ENCODE assay signal across 1 cellular context in the genomic region with DNA sequence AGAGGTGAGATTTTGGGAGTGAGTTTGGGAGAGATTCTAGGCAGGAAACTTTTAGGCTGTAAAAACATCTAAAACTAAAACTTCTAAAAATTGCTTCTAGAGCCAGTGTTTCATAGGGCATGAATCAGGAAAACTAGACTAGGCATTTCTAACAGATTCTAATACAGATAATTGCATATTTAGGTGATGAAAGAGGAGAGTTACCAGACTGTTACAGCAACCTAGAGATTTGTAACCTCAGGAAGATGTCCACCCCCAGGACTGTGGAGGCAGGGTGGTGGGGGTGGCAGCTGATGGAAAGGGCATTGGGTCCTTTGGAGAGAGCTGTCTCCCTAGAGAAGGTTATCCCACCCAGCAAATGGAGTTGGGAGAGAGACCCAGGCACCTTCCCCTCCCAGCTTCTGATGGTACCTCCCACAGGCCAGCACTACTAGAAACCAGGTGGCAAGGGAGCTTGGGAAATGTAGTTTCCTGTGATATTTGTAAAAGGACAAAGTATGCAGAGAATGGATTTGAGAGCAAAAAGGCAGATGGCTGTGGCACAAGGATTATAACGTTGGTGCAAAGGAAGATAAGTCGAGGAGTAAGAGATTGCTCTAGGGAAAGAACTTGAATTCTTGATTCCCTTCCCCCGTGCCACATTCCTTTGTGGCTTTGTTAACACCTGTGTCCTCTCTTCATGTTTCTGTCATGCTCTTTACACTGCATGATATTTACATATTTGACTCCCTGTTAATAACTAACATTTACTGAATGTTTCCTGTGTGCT.
TF ChIP-seq lines count a peak whose summit lies in the region.

No MANE protein-coding gene starts in this region.

TF ChIP-seq in GM12878, 131 proteins besides CTCF, POLR2A, EP300 and RAD21 (continued from another document):
- TF ChIP-seq, protein P1, sequence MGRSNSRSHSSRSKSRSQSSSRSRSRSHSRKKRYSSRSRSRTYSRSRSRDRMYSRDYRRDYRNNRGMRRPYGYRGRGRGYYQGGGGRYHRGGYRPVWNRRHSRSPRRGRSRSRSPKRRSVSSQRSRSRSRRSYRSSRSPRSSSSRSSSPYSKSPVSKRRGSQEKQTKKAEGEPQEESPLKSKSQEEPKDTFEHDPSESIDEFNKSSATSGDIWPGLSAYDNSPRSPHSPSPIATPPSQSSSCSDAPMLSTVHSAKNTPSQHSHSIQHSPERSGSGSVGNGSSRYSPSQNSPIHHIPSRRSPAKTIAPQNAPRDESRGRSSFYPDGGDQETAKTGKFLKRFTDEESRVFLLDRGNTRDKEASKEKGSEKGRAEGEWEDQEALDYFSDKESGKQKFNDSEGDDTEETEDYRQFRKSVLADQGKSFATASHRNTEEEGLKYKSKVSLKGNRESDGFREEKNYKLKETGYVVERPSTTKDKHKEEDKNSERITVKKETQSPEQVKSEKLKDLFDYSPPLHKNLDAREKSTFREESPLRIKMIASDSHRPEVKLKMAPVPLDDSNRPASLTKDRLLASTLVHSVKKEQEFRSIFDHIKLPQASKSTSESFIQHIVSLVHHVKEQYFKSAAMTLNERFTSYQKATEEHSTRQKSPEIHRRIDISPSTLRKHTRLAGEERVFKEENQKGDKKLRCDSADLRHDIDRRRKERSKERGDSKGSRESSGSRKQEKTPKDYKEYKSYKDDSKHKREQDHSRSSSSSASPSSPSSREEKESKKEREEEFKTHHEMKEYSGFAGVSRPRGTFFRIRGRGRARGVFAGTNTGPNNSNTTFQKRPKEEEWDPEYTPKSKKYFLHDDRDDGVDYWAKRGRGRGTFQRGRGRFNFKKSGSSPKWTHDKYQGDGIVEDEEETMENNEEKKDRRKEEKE (IDR thresholded peaks at IDR 0.05) = no peak
- TF ChIP-seq SIX5 (IDR thresholded peaks at IDR 0.05; ENCODE audit: low read depth, low read length, severe bottlenecking) = peak; percentile 75
- TF ChIP-seq HCFC1 (IDR thresholded peaks at IDR 0.05; ENCODE audit: low read length) = peak; percentile 54
TF ChIP-seq in GM12878: peak in this region for 3.
